Comparison of ENCODE assay signal across 27 cellular contexts in the genomic region with DNA sequence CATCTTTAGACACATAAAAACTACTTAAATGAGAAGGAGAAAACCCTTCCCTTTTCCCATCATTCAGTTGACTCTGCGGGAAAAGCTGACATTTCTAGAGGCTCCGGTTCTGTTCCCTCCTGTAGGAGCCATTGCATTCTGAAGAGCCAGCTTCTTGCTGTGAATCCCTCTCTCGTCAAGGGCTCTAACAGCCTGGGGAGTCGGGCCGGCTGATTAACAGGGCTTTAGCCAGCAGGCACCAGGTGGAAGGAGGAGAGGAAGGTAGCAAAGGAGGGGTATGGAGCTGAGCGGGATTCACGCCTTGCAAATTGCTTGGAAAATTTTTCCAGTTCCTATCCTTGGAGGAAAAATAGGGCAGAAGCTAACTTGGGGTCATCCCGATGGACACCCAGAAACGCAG.
DNase-seq lines count a peak whose midpoint lies in the region; ATAC-seq and TF ChIP-seq lines count a peak whose summit lies in the region.
"Had no signal": no experiment of that assay in that cellular context is flagged by ENCODE, and none has a peak within 500 bp of the region (broad histone marks: within the 10 kb centered on the region; RNA-seq: fewer than 3 reads in every experiment).

No MANE protein-coding gene starts in this region.

- ATAC-seq in sciatic nerve (peak; percentile 33), T-cell (replicated peaks in 1 of 4) (no peak)
- no peak for ATAC-seq in activated CD8-positive, alpha-beta memory T cell treated with anti-CD3 and anti-CD28 coated beads, Interleukin-2, amount 10 ng/mL, durations not matched to agents 7 days and 5 days
- ATAC-seq: HCT116, lower lobe of right lung, natural killer cell, pancreas had no signal

- intact Hi-C loops in sciatic nerve (cut with DNase I), result no loop called here

- no peaks in the 10 kb centered on the region for H3K36me3 Mint-ChIP-seq in T-cell
- H3K36me3 Mint-ChIP-seq in activated CD8-positive, alpha-beta memory T cell treated with anti-CD3 and anti-CD28 coated beads, Interleukin-2, amount 10 ng/mL, durations not matched to agents 7 days and 5 days, result no peaks in the 10 kb centered on the region
- H3K36me3 Mint-ChIP-seq: CD4-positive, CD25-positive, alpha-beta regulatory T cell; natural killer cell had no signal

- POLR2A ChIA-PET in T-cell (lab: Charles Lee), result no interaction called here

- TF ChIP-seq CTCF in GM20000 (IDR thresholded peaks at IDR 0.05; ENCODE audit: extremely low read depth, missing control alignments), result no peak

- DNase-seq in NCI-H510A treated with DMSO at 0.1 percent for 48 hours (lab: John Stamatoyannopoulos, UW), result peak; percentile 39
- no peak for DNase-seq in NCI-H510A (lab: John Stamatoyannopoulos, UW)
- peak; percentile 12 to 66 for DNase-seq in NCI-H524 (lab: John Stamatoyannopoulos, UW)
- peak; percentile 83 for DNase-seq in cerebellar cortex (ENCODE audit: low spot score)
- DNase-seq in sciatic nerve (ENCODE audit: low spot score), result no peak
- no peak for DNase-seq in GM20000 (ENCODE audit: low spot score)
- no peak for DNase-seq in T-cell
- no peak for DNase-seq in activated CD8-positive, alpha-beta memory T cell treated with anti-CD3 and anti-CD28 coated beads, Interleukin-2, amount 10 ng/mL, durations not matched to agents 7 days and 5 days
- DNase-seq: activated B cell treated with CpG ODN at 0.5 μM for 24 hours; activated CD4-positive, alpha-beta T cell treated with anti-CD3 and anti-CD28 coated beads, Interleukin-2, amount 50 U/mL, for 1 hour; activated naive CD4-positive, alpha-beta T cell treated with anti-CD3 and anti-CD28 coated beads for 36 hours; amniotic stem cell; brain microvascular endothelial cell; CD4-positive, CD25-positive, alpha-beta regulatory T cell; effector CD4-positive, alpha-beta T cell; head of caudate nucleus; KBM-7; kidney glomerular epithelial cell; lower lobe of right lung; natural killer cell; NCI-H1694 treated with DMSO at 0.1 percent for 48 hours; pancreas; retina; SIG-M5; stimulated activated CD4-positive, alpha-beta T cell treated with anti-CD3 and anti-CD28 coated beads, Interleukin-1b, Interleukin-23, amount 100 ng/mL, for 48 hours; tibial artery had no signal

- H3K4me1 Mint-ChIP-seq in T-cell, result no peaks in the 10 kb centered on the region
- no peaks in the 10 kb centered on the region for H3K4me1 Mint-ChIP-seq in activated CD8-positive, alpha-beta memory T cell treated with anti-CD3 and anti-CD28 coated beads, Interleukin-2, amount 10 ng/mL, durations not matched to agents 7 days and 5 days
- H3K4me1 Mint-ChIP-seq: activated B cell treated with CpG ODN at 0.5 μM for 24 hours; CD4-positive, CD25-positive, alpha-beta regulatory T cell; natural killer cell had no signal

- peaks cover 0 to 3% of the 10 kb centered on the region in 2 donors for H3K27me3 Mint-ChIP-seq in T-cell
- H3K27me3 Mint-ChIP-seq in activated CD8-positive, alpha-beta memory T cell treated with anti-CD3 and anti-CD28 coated beads, Interleukin-2, amount 10 ng/mL, durations not matched to agents 7 days and 5 days, result no peaks in the 10 kb centered on the region
- H3K27me3 Mint-ChIP-seq: activated B cell treated with CpG ODN at 0.5 μM for 24 hours had no signal

- no peak overlapping the region for H3K27ac Mint-ChIP-seq in T-cell
- no peak overlapping the region for H3K27ac Mint-ChIP-seq in activated CD8-positive, alpha-beta memory T cell treated with anti-CD3 and anti-CD28 coated beads, Interleukin-2, amount 10 ng/mL, durations not matched to agents 7 days and 5 days
- H3K27ac Mint-ChIP-seq: activated B cell treated with CpG ODN at 0.5 μM for 24 hours; activated naive CD4-positive, alpha-beta T cell treated with anti-CD3 and anti-CD28 coated beads for 36 hours; CD4-positive, CD25-positive, alpha-beta regulatory T cell; natural killer cell had no signal

- H3K4me3 Mint-ChIP-seq in T-cell, result no peak overlapping the region
- H3K4me3 Mint-ChIP-seq in activated CD8-positive, alpha-beta memory T cell treated with anti-CD3 and anti-CD28 coated beads, Interleukin-2, amount 10 ng/mL, durations not matched to agents 7 days and 5 days, result no peak overlapping the region
- H3K4me3 Mint-ChIP-seq: activated B cell treated with CpG ODN at 0.5 μM for 24 hours; activated naive CD4-positive, alpha-beta T cell treated with anti-CD3 and anti-CD28 coated beads for 36 hours; CD4-positive, CD25-positive, alpha-beta regulatory T cell; natural killer cell had no signal

- CTCF ChIA-PET in T-cell (lab: Charles Lee), result no interaction called here
- CTCF ChIA-PET in activated CD8-positive, alpha-beta memory T cell treated with anti-CD3 and anti-CD28 coated beads, Interleukin-2, amount 10 ng/mL, durations not matched to agents 7 days and 5 days (lab: Charles Lee), result no interaction called here

- H3K9me3 Mint-ChIP-seq in T-cell, result no peaks in the 10 kb centered on the region
- H3K9me3 Mint-ChIP-seq in activated CD8-positive, alpha-beta memory T cell treated with anti-CD3 and anti-CD28 coated beads, Interleukin-2, amount 10 ng/mL, durations not matched to agents 7 days and 5 days (ENCODE audit: low read depth), result no peaks in the 10 kb centered on the region
- H3K9me3 Mint-ChIP-seq: activated B cell treated with CpG ODN at 0.5 μM for 24 hours; activated naive CD4-positive, alpha-beta T cell treated with anti-CD3 and anti-CD28 coated beads for 36 hours; CD4-positive, CD25-positive, alpha-beta regulatory T cell; natural killer cell had no signal

Comparison
In these comparisons a context has a peak if more than half of its experiments do, and no peak if none do; other contexts are left out.
1. DNase-seq: peak in NCI-H510A treated with DMSO at 0.1 percent for 48 hours (single experiment), NCI-H524 (2 of 2) and cerebellar cortex (single experiment); none in NCI-H510A (single experiment), sciatic nerve (single experiment), GM20000 (single experiment), T-cell (0 of 34) and activated CD8-positive, alpha-beta memory T cell treated with anti-CD3 and anti-CD28 coated beads, Interleukin-2, amount 10 ng/mL, durations not matched to agents 7 days and 5 days (single experiment).